8 cellular contexts compared by ENCODE assay signal in the genomic region with DNA sequence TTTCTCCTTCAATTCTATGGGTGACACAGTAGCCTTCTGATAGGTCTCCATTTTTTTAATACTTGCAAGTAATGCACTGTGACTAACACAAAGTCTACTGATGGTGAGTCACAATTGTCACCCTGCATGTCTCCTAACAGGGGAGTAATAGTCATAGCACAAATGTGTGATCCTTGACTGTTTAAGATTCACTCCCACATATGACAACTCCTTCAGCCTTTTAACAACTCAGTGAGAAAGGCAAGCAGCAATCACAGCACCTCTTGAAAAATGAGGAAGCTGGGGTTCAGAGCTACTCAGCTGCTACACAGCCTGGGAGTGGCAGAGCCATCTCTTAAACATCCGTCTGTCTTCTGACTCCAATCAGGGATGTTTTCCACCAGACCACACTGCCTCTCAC.
DNase-seq lines count a peak whose midpoint lies in the region; ATAC-seq and TF ChIP-seq lines count a peak whose summit lies in the region.

No MANE protein-coding gene starts in this region.

- no peak overlapping the region for H3K27ac ChIP-seq in right lobe of liver

- peak overlapping the region; percentile 95 for H3K27ac Mint-ChIP-seq in HFFc6
- H3K27ac Mint-ChIP-seq in activated B cell treated with CpG ODN at 0.5 μM for 24 hours, result peak overlapping the region; percentile 25

- H3K9me3 Mint-ChIP-seq in HFFc6, result no peaks in the 10 kb centered on the region
- H3K9me3 Mint-ChIP-seq in activated B cell treated with CpG ODN at 0.5 μM for 24 hours, result no peaks in the 10 kb centered on the region

- H3K36me3 Mint-ChIP-seq in HFFc6 (ENCODE audit: low read depth) (no peaks in the 10 kb centered on the region), activated B cell treated with CpG ODN at 0.5 μM for 24 hours (ENCODE audit: low read depth) (no peaks in the 10 kb centered on the region)

- ATAC-seq in activated B cell treated with CpG ODN at 0.5 μM for 24 hours (ENCODE audit: low read depth) (peak; percentile 87), right lobe of liver (peak; percentile 30 to 47 (median 43)), HG03439 (IDR thresholded peaks at IDR 0.05; ENCODE audit: unreplicated experiment) (no peak)

- no peaks in the 10 kb centered on the region for H3K36me3 ChIP-seq in BJ (ENCODE audit: control insufficient read depth, insufficient read depth, low read length)
- H3K36me3 ChIP-seq in right lobe of liver, result no peaks in the 10 kb centered on the region

- H3K9me3 ChIP-seq in right lobe of liver, result no peaks in the 10 kb centered on the region

- no peaks in the 10 kb centered on the region for H3K27me3 ChIP-seq in BJ (ENCODE audit: control insufficient read depth, insufficient read depth, low read length)
- no peaks in the 10 kb centered on the region for H3K27me3 ChIP-seq in right lobe of liver

- no peak for TF ChIP-seq CTCF in BJ (IDR thresholded peaks at IDR 0.05; ENCODE audit: insufficient read depth, low read depth, low read length)
- no peak for TF ChIP-seq CTCF in HFFc6 (IDR thresholded peaks at IDR 0.05)
- no peak for TF ChIP-seq CTCF in activated B cell treated with CpG ODN at 0.5 μM for 24 hours (IDR thresholded peaks at IDR 0.05)
- no peak for TF ChIP-seq CTCF in right lobe of liver (IDR thresholded peaks at IDR 0.05)
- TF ChIP-seq CTCF in GM20000 (IDR thresholded peaks at IDR 0.05; ENCODE audit: extremely low read depth, missing control alignments), result no peak

- no peak overlapping the region for H3K4me3 ChIP-seq in BJ (ENCODE audit: low read depth, low read length)
- no peak overlapping the region for H3K4me3 ChIP-seq in right lobe of liver

- no peak for TF ChIP-seq POLR2A in right lobe of liver (IDR thresholded peaks at IDR 0.05)

- H3K4me1 ChIP-seq in right lobe of liver, result no peaks in the 10 kb centered on the region

- DNase-seq in BJ (ENCODE audit: low read depth), result peak; percentile 46
- peak; percentile 90 for DNase-seq in HFFc6
- DNase-seq in activated B cell treated with CpG ODN at 0.5 μM for 24 hours, result no peak
- DNase-seq in right lobe of liver, result no peak
- DNase-seq in GM20000 (ENCODE audit: low spot score), result no peak
- DNase-seq in SHP77 treated with DMSO at 0.1 percent for 48 hours (lab: John Stamatoyannopoulos, UW), result no peak
- no peak for DNase-seq in NCI-H1092 (lab: John Stamatoyannopoulos, UW)

- H3K27me3 Mint-ChIP-seq in HFFc6 (ENCODE audit: insufficient read depth) (no peaks in the 10 kb centered on the region; the same call in none of the 2 replicates), activated B cell treated with CpG ODN at 0.5 μM for 24 hours (no peaks in the 10 kb centered on the region)

- H3K4me1 Mint-ChIP-seq in HFFc6 (ENCODE audit: low read depth) (peaks cover 74% of the 10 kb centered on the region), activated B cell treated with CpG ODN at 0.5 μM for 24 hours (peaks cover 8% of the 10 kb centered on the region)

- CTCF ChIA-PET in BJ (lab: Yijun Ruan, JAX) (no interaction called here), activated B cell treated with CpG ODN at 0.5 μM for 24 hours (lab: Charles Lee) (interaction anchor here (2.2 kb wide), 1 partner anchor 36 kb away, joined by 6 read pairs; no protein-coding TSS in a partner anchor)

- POLR2A ChIA-PET in BJ (lab: Charles Lee), result interaction anchor here (0.6 kb wide), 1 partner anchor 879 kb away, joined by 3 read pairs; no protein-coding TSS in a partner anchor
- POLR2A ChIA-PET in activated B cell treated with CpG ODN at 0.5 μM for 24 hours (lab: Charles Lee), result interaction anchor here (0.6 kb wide), 1 partner anchor 517 kb away, joined by 3 read pairs; no protein-coding TSS in a partner anchor

- H3K4me3 Mint-ChIP-seq in HFFc6 (peak overlapping the region; percentile 68), activated B cell treated with CpG ODN at 0.5 μM for 24 hours (no peak overlapping the region)

- intact Hi-C loops in activated B cell treated with CpG ODN at 0.5 μM for 24 hours (cut with micrococcal nuclease), result no loop called here
- intact Hi-C loops in right lobe of liver (cut with DNase I), result no loop called here

- WGBS in right lobe of liver (ENCODE audit: insufficient coverage, low coverage, low lambda C conversion rate, missing lambda C conversion rate), result 44% methylated on average over 1 of the region's 1 CpG

Comparison
In these comparisons a context has a peak if more than half of its experiments do, and no peak if none do; other contexts are left out.
1. DNase-seq: peak in BJ (single experiment) and HFFc6 (single experiment); none in activated B cell treated with CpG ODN at 0.5 μM for 24 hours (single experiment), right lobe of liver (0 of 3), GM20000 (single experiment), SHP77 treated with DMSO at 0.1 percent for 48 hours (single experiment) and NCI-H1092 (single experiment).